Comparison of ENCODE assay signal across 9 cellular contexts in the genomic region with DNA sequence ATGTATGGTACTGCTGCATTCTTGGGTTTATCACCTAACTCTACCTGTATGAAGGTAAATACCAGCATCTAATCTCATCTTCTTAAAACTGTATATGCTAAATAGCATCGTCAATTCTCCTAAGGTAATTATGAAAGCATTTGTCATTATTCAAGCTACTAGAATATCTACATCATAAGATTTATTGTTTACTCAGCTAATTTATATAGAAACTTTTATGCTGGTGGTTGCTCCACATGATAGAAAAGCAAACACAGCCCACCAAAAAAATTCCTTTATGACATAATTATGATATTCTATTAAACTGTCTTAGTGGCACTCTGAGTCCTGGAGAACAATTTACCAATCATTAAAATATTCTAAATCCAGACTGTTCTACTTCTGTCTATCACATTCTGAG.
"Had no signal": no experiment of that assay in that cellular context is flagged by ENCODE, and none has a peak within 500 bp of the region (broad histone marks: within the 10 kb centered on the region; RNA-seq: fewer than 3 reads in every experiment).

No MANE protein-coding gene starts in this region.

- H3K27ac ChIP-seq: GM23248, HL-60 had no signal

- H3K4me3 ChIP-seq: GM23248, HAP-1 had no signal

- H3K4me1 ChIP-seq: HAP-1 had no signal

- H3K4me1 Mint-ChIP-seq: IgD-negative memory B cell had no signal

- ATAC-seq: HCT116 had no signal

- H3K27me3 Mint-ChIP-seq: IgD-negative memory B cell had no signal

- H3K4me3 Mint-ChIP-seq: HFFc6, IgD-negative memory B cell had no signal

- H2AFZ ChIP-seq: GM23248 had no signal

- H3K9me3 ChIP-seq: HAP-1 had no signal

- H3K9ac ChIP-seq: GM23248 had no signal

- H3K36me3 ChIP-seq: HAP-1 had no signal

- H3K36me3 Mint-ChIP-seq: IgD-negative memory B cell had no signal

- H3K27ac Mint-ChIP-seq: HFFc6, IgD-negative memory B cell had no signal

- DNase-seq: GM23248, GOT3, H7, HFFc6, KG1 had no signal

- H3K9me3 Mint-ChIP-seq: HFFc6 had no signal
